In genomic region chr1:153977250-153978240, GRCh38 we compare ENCODE assay signal across 8 cellular contexts. TPM values are rescaled to one million over a fixed set of nuclear protein-coding genes. Genes with fewer than 3 reads are reported as not detected.
A peak's percentile ranks its signal among the peaks of the same experiment; 100 is the strongest.
DNase-seq lines count a peak whose midpoint lies in the region; ATAC-seq and TF ChIP-seq lines count a peak whose summit lies in the region.

TSS of gene JTB (minus strand) at chr1:153977674. CDS start at chr1:153977252, 422 bp downstream.

- H3K9ac ChIP-seq in iPS-20b (ENCODE audit: low read depth, low read length) (peak within 1 kb of the TSS; percentile 90), skeletal muscle tissue (ENCODE audit: low read depth in 1 of 3, low read length in 3 of 3) (peak within 1 kb of the TSS; percentile 91 to 99 (median 97))

- peak; percentile 81 for DNase-seq in NCI-H2196 (lab: John Stamatoyannopoulos, UW; ENCODE audit: unreplicated experiment)
- DNase-seq in WERI-Rb-1 = peak; percentile 99
- peak; percentile 80 to 91 for DNase-seq in T47D (ENCODE audit: low read depth in 1 of 2, low spot score in 1 of 2)

- H3K4me3 ChIP-seq in WERI-Rb-1 (ENCODE audit: low read depth, low read length) (peak within 1 kb of the TSS; percentile 83), iPS-20b (ENCODE audit: low read length) (peak within 1 kb of the TSS; percentile 85), skeletal muscle tissue (ENCODE audit: low read length in 3 of 3) (peak within 1 kb of the TSS; percentile 83 to 95 (median 84))

- H3K4me1 ChIP-seq in iPS-20b (ENCODE audit: insufficient read depth, low read length) (no peaks in the 10 kb centered on the region; the same call in 1 of the 2 replicates), skeletal muscle tissue (ENCODE audit: control insufficient read depth in 3 of 3, insufficient read depth in 3 of 3, low read length in 3 of 3) (peaks cover 21 to 26% (median 26%) of the 10 kb centered on the region in 3 donors)

- H3K9me3 ChIP-seq in WERI-Rb-1 (ENCODE audit: severe bottlenecking) (no peaks in the 10 kb centered on the region), iPS-20b (ENCODE audit: insufficient read depth, low read depth, low read length) (no peaks in the 10 kb centered on the region), skeletal muscle tissue (ENCODE audit: control insufficient read depth in 3 of 3, low read length in 3 of 3) (no peaks in the 10 kb centered on the region)

- ATAC-seq in GM18505 (IDR thresholded peaks at IDR 0.05; ENCODE audit: unreplicated experiment) (peak; percentile 80), HG03066 (IDR thresholded peaks at IDR 0.05; ENCODE audit: low read depth, unreplicated experiment) (peak; percentile 84), GM18519 (IDR thresholded peaks at IDR 0.05; ENCODE audit: low FRiP score, unreplicated experiment) (no peak)

- H3K27ac ChIP-seq in WERI-Rb-1 = peak within 1 kb of the TSS; percentile 95
- H3K27ac ChIP-seq in iPS-20b (ENCODE audit: low read length) = peak within 1 kb of the TSS; percentile 11
- H3K27ac ChIP-seq in skeletal muscle tissue (ENCODE audit: low read depth, low read length) = peak within 1 kb of the TSS; percentile 89

- no peaks in the 10 kb centered on the region for H3K27me3 ChIP-seq in WERI-Rb-1 (ENCODE audit: insufficient read depth, low read depth, severe bottlenecking)
- no peaks in the 10 kb centered on the region for H3K27me3 ChIP-seq in iPS-20b (ENCODE audit: insufficient read depth, low read length)
- no peaks in the 10 kb centered on the region for H3K27me3 ChIP-seq in skeletal muscle tissue (ENCODE audit: control insufficient read depth in 3 of 3, insufficient read depth in 3 of 3, low read length in 3 of 3)

- H3K36me3 ChIP-seq in WERI-Rb-1 (peaks cover 39% of the 10 kb centered on the region), iPS-20b (ENCODE audit: insufficient read depth, low read depth, low read length) (peaks cover 60% of the 10 kb centered on the region), skeletal muscle tissue (ENCODE audit: control insufficient read depth in 3 of 3, insufficient read depth in 3 of 3, low read length in 3 of 3) (peaks cover 20 to 34% (median 26%) of the 10 kb centered on the region in 3 donors)

- TF ChIP-seq POLR2A in GM18505 (IDR thresholded peaks at IDR 0.05; ENCODE audit: borderline replicate concordance, extremely low read depth, insufficient read depth, insufficient read length) = peak; percentile 95

- peak; percentile 23; the same call in 1 of the 2 replicates for TF ChIP-seq CTCF in WERI-Rb-1 (IDR thresholded peaks at IDR 0.05; ENCODE audit: low read depth, low read length)

- in situ Hi-C loops in T47D (cut with HindIII; ENCODE audit: low pct_unique_long_range_greater_than_20kb, low sequenced_read_pairs) = no loop called here

RNA-seq across cellular contexts. Expression of gene JTB, which starts in this region (rescaled TPM):
- 87.2 TPM for total RNA-seq in skeletal muscle tissue

Comparison
In these comparisons a context has a peak if more than half of its experiments do, and no peak if none do; other contexts are left out.
1. H3K27ac ChIP-seq: peak in every context shown above with its lines; median percentile 95 in WERI-Rb-1; 89 in skeletal muscle tissue; 11 in iPS-20b.